27 cellular contexts compared by ENCODE assay signal in the genomic region with DNA sequence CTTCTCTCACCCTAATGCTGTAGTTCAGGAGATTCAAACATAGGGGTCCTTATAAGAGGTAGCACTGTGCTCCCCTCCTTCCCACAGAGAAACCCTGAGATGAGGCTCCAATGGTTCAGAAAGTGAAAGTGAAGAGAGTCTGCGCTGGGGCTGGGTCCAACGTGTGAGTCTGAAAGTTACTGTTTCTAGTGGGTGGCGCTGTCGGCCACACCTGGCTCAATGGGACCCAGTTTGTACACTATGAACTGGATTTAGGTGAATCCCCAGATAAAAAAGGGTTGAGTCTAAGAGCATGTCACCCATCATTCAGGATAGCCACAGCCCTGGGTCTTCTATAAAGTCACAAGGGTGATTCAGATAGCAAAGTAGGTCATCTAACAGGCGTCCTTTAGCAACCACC. TPM values are rescaled to one million over a fixed set of nuclear protein-coding genes. Genes with fewer than 3 reads are reported as not detected.
DNase-seq lines count a peak whose midpoint lies in the region; ATAC-seq and TF ChIP-seq lines count a peak whose summit lies in the region.
"Had no signal": no experiment of that assay in that cellular context is flagged by ENCODE, and none has a peak within 500 bp of the region (broad histone marks: within the 10 kb centered on the region; RNA-seq: fewer than 3 reads in every experiment).

No MANE protein-coding gene starts in this region.

- TF ChIP-seq EP300 in suprapubic skin (IDR thresholded peaks at IDR 0.05): no peak

- H3K36me3 Mint-ChIP-seq in activated CD4-positive, alpha-beta T cell treated with anti-CD3 and anti-CD28 coated beads, Interleukin-2, amount 10 ng/mL, durations not matched to agents 24 days and 14 days (ENCODE audit: low read depth): no peaks in the 10 kb centered on the region
- H3K36me3 Mint-ChIP-seq in natural killer cell: no peaks in the 10 kb centered on the region

- 69% methylated on average over 1 of the region's 5 CpGs for WGBS in suprapubic skin

- H3K36me3 ChIP-seq in suprapubic skin: no peaks in the 10 kb centered on the region
- H3K36me3 ChIP-seq: BLaER1 treated with 17β-estradiol and CSF1 and Interleukin-3, amounts not matched to agents 10 nM and 100 nM; thyroid gland had no signal

- peaks cover 6% of the 10 kb centered on the region for H3K4me1 ChIP-seq in suprapubic skin
- H3K4me1 ChIP-seq: thyroid gland had no signal

- H3K4me1 Mint-ChIP-seq in activated CD4-positive, alpha-beta T cell treated with anti-CD3 and anti-CD28 coated beads, Interleukin-2, amount 10 ng/mL, durations not matched to agents 24 days and 14 days: peaks cover 3% of the 10 kb centered on the region
- H3K4me1 Mint-ChIP-seq in natural killer cell: no peaks in the 10 kb centered on the region

- TF ChIP-seq CTCF in suprapubic skin (IDR thresholded peaks at IDR 0.05) (no peak), natural killer cell (IDR thresholded peaks at IDR 0.05) (no peak)

- peak overlapping the region; percentile 33 for H3K27ac ChIP-seq in suprapubic skin
- H3K27ac ChIP-seq: BLaER1 treated with 17β-estradiol and CSF1 and Interleukin-3, amounts not matched to agents 10 nM and 100 nM; HL-60; KMS-11; thyroid gland had no signal

- DNase-seq in activated CD4-positive, alpha-beta T cell treated with anti-CD3 and anti-CD28 coated beads, Interleukin-2, amount 10 ng/mL, durations not matched to agents 24 days and 14 days: peak; percentile 43
- DNase-seq in activated CD4-positive, alpha-beta T cell treated with anti-CD3 and anti-CD28 coated beads, Interleukin-2, amount 50 U/mL, for 48 hours: no peak
- DNase-seq in RPMI8226: peak; percentile 11
- no peak for DNase-seq in suprapubic skin (ENCODE audit: low spot score in 2 of 2)
- no peak for DNase-seq in natural killer cell
- no peak for DNase-seq in stimulated activated CD4-positive, alpha-beta T cell treated with anti-CD3 and anti-CD28 coated beads, Interleukin-4, amount 100 ng/mL, for 1 hour
- DNase-seq in COLO829 (ENCODE audit: low spot score): no peak
- DNase-seq: activated CD8-positive, alpha-beta memory T cell treated with anti-CD3 and anti-CD28 coated beads, Interleukin-2, amount 50 U/mL, for 48 hours; activated naive CD4-positive, alpha-beta T cell treated with anti-CD3 and anti-CD28 coated beads, Interleukin-2, amount 50 U/mL, for 16 hours; dermis blood vessel endothelial cell; kidney glomerular epithelial cell; mucosa of descending colon; NCI-H1417; NCI-H2227 treated with DMSO at 0.1 percent for 48 hours; NK-92 treated with Interleukin-12 subunit alpha and Interleukin-12 subunit beta, amount 100 ng/mL, for 24 hours; occipital lobe; SHP77 treated with DMSO at 0.1 percent for 48 hours; stimulated activated CD4-positive, alpha-beta T cell treated with anti-CD3 and anti-CD28 coated beads, Interleukin-4, amount 100 ng/mL, for 24 hours; T-helper 17 cell; thyroid gland had no signal

- TF ChIP-seq POLR2A in suprapubic skin (IDR thresholded peaks at IDR 0.05): no peak

- peaks cover 10% of the 10 kb centered on the region for H3K27me3 Mint-ChIP-seq in activated CD4-positive, alpha-beta T cell treated with anti-CD3 and anti-CD28 coated beads, Interleukin-2, amount 10 ng/mL, durations not matched to agents 24 days and 14 days
- peaks cover 6 to 29% of the 10 kb centered on the region in 2 donors for H3K27me3 Mint-ChIP-seq in natural killer cell (ENCODE audit: low read depth in 2 of 2)

- H3K9me3 ChIP-seq in suprapubic skin: no peaks in the 10 kb centered on the region
- H3K9me3 ChIP-seq: BLaER1 treated with 17β-estradiol and CSF1 and Interleukin-3, amounts not matched to agents 10 nM and 100 nM; mucosa of descending colon; thyroid gland had no signal

- H3K27ac Mint-ChIP-seq in activated CD4-positive, alpha-beta T cell treated with anti-CD3 and anti-CD28 coated beads, Interleukin-2, amount 10 ng/mL, durations not matched to agents 24 days and 14 days: no peak overlapping the region
- no peak overlapping the region for H3K27ac Mint-ChIP-seq in natural killer cell
- H3K27ac Mint-ChIP-seq: T-helper 17 cell had no signal

- H3K9me3 Mint-ChIP-seq in activated CD4-positive, alpha-beta T cell treated with anti-CD3 and anti-CD28 coated beads, Interleukin-2, amount 10 ng/mL, durations not matched to agents 24 days and 14 days: peaks cover 3% of the 10 kb centered on the region
- H3K9me3 Mint-ChIP-seq in natural killer cell: no peaks in the 10 kb centered on the region

- intact Hi-C loops in activated CD4-positive, alpha-beta T cell treated with anti-CD3 and anti-CD28 coated beads, Interleukin-2, amount 10 ng/mL, durations not matched to agents 24 days and 14 days (cut with micrococcal nuclease): no loop called here
- intact Hi-C loops in natural killer cell (cut with micrococcal nuclease): no loop called here

- H3K4me3 ChIP-seq in suprapubic skin: no peak overlapping the region
- H3K4me3 ChIP-seq: BLaER1 treated with 17β-estradiol and CSF1 and Interleukin-3, amounts not matched to agents 10 nM and 100 nM; mucosa of descending colon; thyroid gland had no signal

- ATAC-seq in HG02610 (IDR thresholded peaks at IDR 0.05; ENCODE audit: unreplicated experiment) (peak; percentile 73), natural killer cell (no peak)
- ATAC-seq: mucosa of descending colon, sciatic nerve, T-helper 17 cell had no signal

- no peak overlapping the region for H3K4me3 Mint-ChIP-seq in activated CD4-positive, alpha-beta T cell treated with anti-CD3 and anti-CD28 coated beads, Interleukin-2, amount 10 ng/mL, durations not matched to agents 24 days and 14 days
- H3K4me3 Mint-ChIP-seq in natural killer cell: no peak overlapping the region

- no peaks in the 10 kb centered on the region for H3K27me3 ChIP-seq in suprapubic skin
- H3K27me3 ChIP-seq: BLaER1 treated with 17β-estradiol and CSF1 and Interleukin-3, amounts not matched to agents 10 nM and 100 nM; thyroid gland had no signal

RNA-seq across cellular contexts. Expression of a gene that starts 2.8 kb away (rescaled TPM):
- total RNA-seq in activated CD4-positive, alpha-beta T cell treated with anti-CD3 and anti-CD28 coated beads, Interleukin-2, amount 10 ng/mL, durations not matched to agents 24 days and 14 days: not detected in 2 replicates
- total RNA-seq in suprapubic skin (not detected), natural killer cell (not detected)
- total RNA-seq: A172, dermis blood vessel endothelial cell, H1, mucosa of descending colon, occipital lobe, sciatic nerve, T-helper 17 cell had no signal

RNA-seq across cellular contexts. Expression of a gene that starts 21.1 kb away (rescaled TPM):
- not detected in 2 replicates for total RNA-seq in activated CD4-positive, alpha-beta T cell treated with anti-CD3 and anti-CD28 coated beads, Interleukin-2, amount 10 ng/mL, durations not matched to agents 24 days and 14 days
- total RNA-seq in suprapubic skin (not detected), natural killer cell (not detected)
- total RNA-seq: A172, dermis blood vessel endothelial cell, H1, mucosa of descending colon, occipital lobe, sciatic nerve, T-helper 17 cell, thyroid gland had no signal

RNA-seq across cellular contexts. Expression of a gene that starts 27.4 kb away (rescaled TPM):
- total RNA-seq in activated CD4-positive, alpha-beta T cell treated with anti-CD3 and anti-CD28 coated beads, Interleukin-2, amount 10 ng/mL, durations not matched to agents 24 days and 14 days: not detected in 2 replicates
- total RNA-seq in suprapubic skin (100 to 1,000 TPM in 3 of 4 donors, 10 to 100 TPM in 1; 50.2 to 213 (median 138) TPM), natural killer cell (not detected)
- total RNA-seq: A172, dermis blood vessel endothelial cell, H1, mucosa of descending colon, occipital lobe, sciatic nerve, T-helper 17 cell, thyroid gland had no signal

RNA-seq across cellular contexts. Expression of a gene that starts 38.3 kb away (rescaled TPM):
- total RNA-seq in activated CD4-positive, alpha-beta T cell treated with anti-CD3 and anti-CD28 coated beads, Interleukin-2, amount 10 ng/mL, durations not matched to agents 24 days and 14 days: not detected in 2 replicates
- total RNA-seq in suprapubic skin: 10 to 100 TPM in 3 of 4 donors, 1 to 10 TPM in 1; 3.0 to 95.6 (median 55.0) TPM
- not detected for total RNA-seq in natural killer cell
- total RNA-seq: A172, dermis blood vessel endothelial cell, H1, mucosa of descending colon, occipital lobe, sciatic nerve, T-helper 17 cell, thyroid gland had no signal

RNA-seq across cellular contexts. Expression of a gene that starts 53.6 kb away (rescaled TPM):
- not detected in 2 replicates for total RNA-seq in activated CD4-positive, alpha-beta T cell treated with anti-CD3 and anti-CD28 coated beads, Interleukin-2, amount 10 ng/mL, durations not matched to agents 24 days and 14 days
- total RNA-seq in suprapubic skin (100 to 1,000 TPM in 3 of 4 donors, 10 to 100 TPM in 1; 69.4 to 516 (median 417) TPM), natural killer cell (not detected)
- total RNA-seq: A172, dermis blood vessel endothelial cell, H1, mucosa of descending colon, occipital lobe, sciatic nerve, T-helper 17 cell, thyroid gland had no signal

Comparison
In these comparisons a context has a peak if more than half of its experiments do, and no peak if none do; other contexts are left out.
1. DNase-seq: peak in activated CD4-positive, alpha-beta T cell treated with anti-CD3 and anti-CD28 coated beads, Interleukin-2, amount 10 ng/mL, durations not matched to agents 24 days and 14 days (single experiment) and RPMI8226 (single experiment); none in activated CD4-positive, alpha-beta T cell treated with anti-CD3 and anti-CD28 coated beads, Interleukin-2, amount 50 U/mL, for 48 hours (0 of 2), suprapubic skin (0 of 2), natural killer cell (single experiment), stimulated activated CD4-positive, alpha-beta T cell treated with anti-CD3 and anti-CD28 coated beads, Interleukin-4, amount 100 ng/mL, for 1 hour (single experiment) and COLO829 (single experiment).
2. RNA of a gene that starts 27.4 kb away (total RNA-seq): 50.2 to 213 TPM in suprapubic skin; not detected in activated CD4-positive, alpha-beta T cell treated with anti-CD3 and anti-CD28 coated beads, Interleukin-2, amount 10 ng/mL, durations not matched to agents 24 days and 14 days and not detected in natural killer cell; every median in the first group is over 10 times any median in the second.